ENCODE assay signal across 8 cellular contexts in genomic region chr7:101743241-101743994, GRCh38.
A peak's percentile ranks its signal among the peaks of the same experiment; 100 is the strongest.
DNase-seq lines count a peak whose midpoint lies in the region; ATAC-seq, FAIRE-seq and TF ChIP-seq lines count a peak whose summit lies in the region.

No MANE protein-coding gene starts in this region.

- ATAC-seq in IMR-90 (ENCODE audit: low read depth): peak; percentile 79
- no peak for ATAC-seq in HG03175 (IDR thresholded peaks at IDR 0.05; ENCODE audit: unreplicated experiment)

- intact Hi-C loops in IMR-90 (cut with micrococcal nuclease) (loop anchor here (2.0 kb wide), 1 partner anchor 71 kb away; no protein-coding TSS in a partner anchor), head of caudate nucleus (cut with DNase I) (no loop called here), prostate gland (cut with DNase I) (no loop called here)

- dilution Hi-C loops in IMR-90 (cut with HindIII; ENCODE audit: low sequenced_read_pairs, unreplicated experiment): no loop called here

- H3K4ac ChIP-seq in IMR-90 (ENCODE audit: low read depth, low read length): no peak overlapping the region

- no peak; the same call in 1 of the 2 replicates for TF ChIP-seq RAD21 in IMR-90 (IDR thresholded peaks at IDR 0.05; ENCODE audit: low read length)

- H3K9me3 ChIP-seq in IMR-90 (ENCODE audit: control insufficient read depth, insufficient read depth, low read length) (no peaks in the 10 kb centered on the region), SJCRH30 (replicated peaks) (no peaks in the 10 kb centered on the region), prostate gland (no peaks in the 10 kb centered on the region)

- FAIRE-seq in urothelium cell line (lab: Jason Lieb, UNC): no peak

- peak; percentile 53 for DNase-seq in CMK (ENCODE audit: low read depth)
- DNase-seq in IMR-90: peak; percentile 49
- peak; percentile 55 to 63 for DNase-seq in SJCRH30
- DNase-seq in activated gamma-delta T cell (lab: John Stamatoyannopoulos, UW): peak; percentile 45
- DNase-seq in head of caudate nucleus: peak; percentile 4 to 73 (median 46)
- peak; percentile 8 for DNase-seq in prostate gland (ENCODE audit: low spot score)
- peak; percentile 88 for DNase-seq in urothelium cell line (ENCODE audit: low spot score)

- H2AK9ac ChIP-seq in IMR-90 (replicated peaks; ENCODE audit: low read depth, low read length, poor library complexity): peak overlapping the region; percentile 31

- no peak overlapping the region for H2BK20ac ChIP-seq in IMR-90 (ENCODE audit: low read depth, low read length)

- no peak overlapping the region for H2BK15ac ChIP-seq in IMR-90 (ENCODE audit: low read depth, low read length)

- TF ChIP-seq POLR2A in IMR-90 (IDR thresholded peaks at IDR 0.05; ENCODE audit: low read depth, low read length) (no peak), prostate gland (IDR thresholded peaks at IDR 0.05) (no peak)

- no peak overlapping the region for H2BK5ac ChIP-seq in IMR-90 (ENCODE audit: low read depth, low read length, poor library complexity, severe bottlenecking)

- peaks cover 38% of the 10 kb centered on the region for H3K27me3 ChIP-seq in IMR-90 (ENCODE audit: control insufficient read depth, insufficient read depth, low read length)
- peaks cover 7% of the 10 kb centered on the region; the same call in 1 of the 2 replicates for H3K27me3 ChIP-seq in SJCRH30
- no peaks in the 10 kb centered on the region for H3K27me3 ChIP-seq in prostate gland (replicated peaks; ENCODE audit: insufficient read depth)

- peak overlapping the region; percentile 44 for H3K4me3 ChIP-seq in IMR-90 (ENCODE audit: insufficient read depth, low read depth, low read length)
- peak overlapping the region; percentile 55 for H3K4me3 ChIP-seq in SJCRH30
- peak overlapping the region; percentile 11 to 37 for H3K4me3 ChIP-seq in prostate gland

- CTCF ChIA-PET in IMR-90 (lab: Yijun Ruan, JAX): interaction anchor here (0.7 to 2.5 kb wide), 4 partner anchors 10 to 166 kb away, joined by 3 to 11 read pairs (median 4); no protein-coding TSS in a partner anchor

- peaks cover 3% of the 10 kb centered on the region; the same call in 1 of the 2 replicates for H3K4me1 ChIP-seq in IMR-90 (ENCODE audit: control insufficient read depth, insufficient read depth, low read length)
- H3K4me1 ChIP-seq in SJCRH30: peaks cover 14% of the 10 kb centered on the region
- no peaks in the 10 kb centered on the region for H3K4me1 ChIP-seq in prostate gland (replicated peaks)

- H3K9ac ChIP-seq in IMR-90 (ENCODE audit: low read depth, low read length): no peak overlapping the region

- TF ChIP-seq CTCF in IMR-90 (conservative IDR thresholded peaks at IDR 0.05; ENCODE audit: low read depth, low read length): peak; percentile 41
- peak in 3 of 4 experiments; percentile 28 to 47 (median 42) for TF ChIP-seq CTCF in prostate gland (IDR thresholded peaks at IDR 0.05)

- no peak overlapping the region for H3K14ac ChIP-seq in IMR-90 (replicated peaks; ENCODE audit: low read depth, low read length)

- H3K4me2 ChIP-seq in IMR-90 (ENCODE audit: low read depth, low read length): peak overlapping the region; percentile 62

- POLR2A ChIA-PET in IMR-90 (lab: Charles Lee; ENCODE audit: unreplicated experiment): interaction anchor here (0.7 kb wide), 1 partner anchor 15 kb away, joined by 4 read pairs; no protein-coding TSS in a partner anchor

- no peaks in the 10 kb centered on the region for H3K9me1 ChIP-seq in IMR-90 (ENCODE audit: insufficient read depth, low read length)

- H2AFZ ChIP-seq in IMR-90 (replicated peaks; ENCODE audit: low read length, poor library complexity): peak overlapping the region; percentile 85

- H3K18ac ChIP-seq in IMR-90 (ENCODE audit: low read depth, low read length): no peak overlapping the region

- BruUV-seq in IMR-90 (replicated peaks; lab: Mats Ljungman, UMichigan): no TSS peak

- H2AK5ac ChIP-seq in IMR-90 (ENCODE audit: low read depth, low read length): no peak overlapping the region

- no peaks in the 10 kb centered on the region for H4K20me1 ChIP-seq in IMR-90 (ENCODE audit: insufficient read depth, low read length)

- H3K27ac ChIP-seq in IMR-90 (ENCODE audit: insufficient read depth, low read length) (no peak overlapping the region), SJCRH30 (no peak overlapping the region), prostate gland (no peak overlapping the region)

- H3K36me3 ChIP-seq in IMR-90 (ENCODE audit: control insufficient read depth, insufficient read depth, low read length) (no peaks in the 10 kb centered on the region), SJCRH30 (no peaks in the 10 kb centered on the region), prostate gland (no peaks in the 10 kb centered on the region)

- no peak overlapping the region for H3K23ac ChIP-seq in IMR-90 (ENCODE audit: low read depth, low read length)

- H4K8ac ChIP-seq in IMR-90 (ENCODE audit: low read depth in 2 of 2, low read length in 2 of 2): no peak overlapping the region

- no peaks in the 10 kb centered on the region for H3K79me1 ChIP-seq in IMR-90 (ENCODE audit: low read depth in 1 of 2, low read length in 2 of 2)

- no peak overlapping the region for H3K56ac ChIP-seq in IMR-90 (ENCODE audit: extremely low read depth, insufficient read depth, low read length)

- WGBS in IMR-90 (ENCODE audit: extremely low coverage in 2 of 2, insufficient read length in 1 of 2), 2 experiments: 11% methylated on average over 7 of the region's 60 CpGs; no CpG with 5 or more reads in 1 of the 2 experiments
- 1% methylated on average over 58 of the region's 60 CpGs for WGBS in prostate gland

- H4K5ac ChIP-seq in IMR-90 (ENCODE audit: low read depth, low read length): no peak overlapping the region

- H4K91ac ChIP-seq in IMR-90 (ENCODE audit: insufficient read depth, low read depth, low read length): no peak overlapping the region

- in situ Hi-C loops in IMR-90 (cut with MboI; ENCODE audit: low sequenced_read_pairs): no loop called here

- no peak overlapping the region for H2BK120ac ChIP-seq in IMR-90 (ENCODE audit: low read depth, low read length)

TF ChIP-seq in IMR-90, 13 proteins besides CTCF, POLR2A, EP300 and RAD21:
- TF ChIP-seq MAZ (IDR thresholded peaks at IDR 0.05; ENCODE audit: borderline replicate concordance, low read depth, low read length) (peak; percentile 42; the same call in 1 of the 2 replicates), NFE2L2 (IDR thresholded peaks at IDR 0.05; ENCODE audit: low read depth, low read length) (no peak)
TF ChIP-seq in IMR-90: peak in this region for 1.

Comparison
In these comparisons a context has a peak if more than half of its experiments do, and no peak if none do; other contexts are left out.
1. DNase-seq: peak in every context shown above with its lines; median percentile 88 in urothelium cell line; 59 in SJCRH30; 53 in CMK; 49 in IMR-90; 46 in head of caudate nucleus; 45 in activated gamma-delta T cell; 8 in prostate gland.